19 cellular contexts compared by ENCODE assay signal in genomic region chr1:235430991-235431390, GRCh38.
A peak's percentile ranks its signal among the peaks of the same experiment; 100 is the strongest.
DNase-seq lines count a peak whose midpoint lies in the region; ATAC-seq, FAIRE-seq and TF ChIP-seq lines count a peak whose summit lies in the region.
"Had no signal": no experiment of that assay in that cellular context is flagged by ENCODE, and none has a peak within 500 bp of the region (broad histone marks: within the 10 kb centered on the region; RNA-seq: fewer than 3 reads in every experiment).

No MANE protein-coding gene starts in this region.

- ATAC-seq in HG02610 (IDR thresholded peaks at IDR 0.05; ENCODE audit: unreplicated experiment) (no peak), GM21423 (IDR thresholded peaks at IDR 0.05; ENCODE audit: unreplicated experiment) (no peak), HG03342 (IDR thresholded peaks at IDR 0.05; ENCODE audit: unreplicated experiment) (no peak)
- ATAC-seq: CD8-positive, alpha-beta T cell had no signal

- H4K20me1 ChIP-seq in GM23248 (ENCODE audit: insufficient read depth) (no peaks in the 10 kb centered on the region), astrocyte (ENCODE audit: insufficient read depth, low read length) (peaks cover 4% of the 10 kb centered on the region)

- H3K27ac ChIP-seq in GM23248: no peak overlapping the region
- H3K27ac ChIP-seq in astrocyte (ENCODE audit: low read depth, low read length): peak overlapping the region; percentile 31
- H3K27ac ChIP-seq: HL-60 had no signal

- H3K9ac ChIP-seq in GM23248: no peak overlapping the region
- no peak overlapping the region for H3K9ac ChIP-seq in astrocyte (ENCODE audit: low read length)

- 93 to 95% methylated on average over 6 of the region's 6 CpGs for WGBS in GM23248 (ENCODE audit: low coverage in 1 of 2, low lambda C conversion rate in 2 of 2, missing lambda C conversion rate in 2 of 2), 2 experiments

- FAIRE-seq in astrocyte (lab: Jason Lieb, UNC) (no peak), HTR-8/SVneo (lab: Jason Lieb, UNC) (no peak)
- FAIRE-seq: A204.1 had no signal

- no peak overlapping the region for H3K4me3 Mint-ChIP-seq in astrocyte (ENCODE audit: unreplicated experiment)
- H3K4me3 Mint-ChIP-seq: B cell; CD8-positive, alpha-beta T cell had no signal

- no peaks in the 10 kb centered on the region for H3K9me3 Mint-ChIP-seq in astrocyte (ENCODE audit: unreplicated experiment)
- H3K9me3 Mint-ChIP-seq: CD8-positive, alpha-beta T cell had no signal

- peaks cover 5% of the 10 kb centered on the region for H3K4me1 Mint-ChIP-seq in astrocyte (ENCODE audit: low read depth, unreplicated experiment)

- H3K9me2 ChIP-seq in GM23248 (ENCODE audit: insufficient read depth): no peaks in the 10 kb centered on the region

- H3K4me1 ChIP-seq in GM23248 (ENCODE audit: insufficient read depth) (peaks cover 6% of the 10 kb centered on the region; the same call in 1 of the 2 replicates), astrocyte (ENCODE audit: insufficient read depth, low read length) (no peaks in the 10 kb centered on the region)

- H3K36me3 ChIP-seq in GM23248 (ENCODE audit: low read depth) (peaks cover 10% of the 10 kb centered on the region; the same call in 1 of the 2 replicates), astrocyte (ENCODE audit: insufficient read depth, low read length) (peaks cover 5% of the 10 kb centered on the region)

- peaks cover 9% of the 10 kb centered on the region for H3K36me3 Mint-ChIP-seq in astrocyte (ENCODE audit: low read depth, unreplicated experiment)

- no peak overlapping the region for H3K4me3 ChIP-seq in AG09309 (ENCODE audit: control insufficient read depth, low read depth, low read length)
- no peak overlapping the region for H3K4me3 ChIP-seq in GM23248
- no peak overlapping the region for H3K4me3 ChIP-seq in astrocyte (ENCODE audit: insufficient read depth, low read depth, low read length)
- H3K4me3 ChIP-seq in fibroblast of pulmonary artery (replicated peaks; ENCODE audit: low read depth, low read length): no peak overlapping the region

- no peaks in the 10 kb centered on the region for H3K27me3 ChIP-seq in GM23248 (replicated peaks; ENCODE audit: insufficient read depth)
- no peaks in the 10 kb centered on the region for H3K27me3 ChIP-seq in astrocyte (ENCODE audit: insufficient read depth, low read length)

- in situ Hi-C loops in GM23248 (cut with MboI): no loop called here

- no peak for TF ChIP-seq CTCF in AG09309 (IDR thresholded peaks at IDR 0.05; ENCODE audit: control insufficient read depth, insufficient read depth, low read depth, low read length, missing control alignments)
- no peak for TF ChIP-seq CTCF in astrocyte (IDR thresholded peaks at IDR 0.05; ENCODE audit: insufficient read depth, low read depth, low read length)
- no peak for TF ChIP-seq CTCF in fibroblast of pulmonary artery (IDR thresholded peaks at IDR 0.05; ENCODE audit: low read length, missing control alignments)

- H3K9me3 ChIP-seq in GM23248 (ENCODE audit: low read depth) (no peaks in the 10 kb centered on the region), astrocyte (ENCODE audit: insufficient read depth, low read depth, low read length) (no peaks in the 10 kb centered on the region)

- peaks cover 8% of the 10 kb centered on the region; the same call in 1 of the 2 replicates for H3K79me2 ChIP-seq in GM23248 (ENCODE audit: insufficient read depth)
- no peaks in the 10 kb centered on the region for H3K79me2 ChIP-seq in astrocyte (ENCODE audit: insufficient read depth, low read length)

- H3K4me2 ChIP-seq in GM23248 (ENCODE audit: unreplicated experiment) (no peak overlapping the region), astrocyte (ENCODE audit: low read length) (peak overlapping the region; percentile 41)

- H3F3A ChIP-seq in GM23248 (ENCODE audit: insufficient read depth): no peaks in the 10 kb centered on the region

- DNase-seq in AG09309 (ENCODE audit: low read depth) (peak; percentile 18), GM23248 (peak; percentile 4), astrocyte (ENCODE audit: low read depth) (peak; percentile 79), fibroblast of pulmonary artery (ENCODE audit: low read depth) (peak; percentile 31), HTR-8/SVneo (ENCODE audit: insufficient read length, low spot score) (no peak)
- DNase-seq: CD8-positive, alpha-beta T cell; DND-41; HCEC 1CT; KBM-7; NCI-H1092; NCI-H1694 treated with DMSO at 0.1 percent for 48 hours; NCI-H345; NCI-H774 had no signal

- H2AFZ ChIP-seq in GM23248 (no peak overlapping the region), astrocyte (ENCODE audit: low read depth, low read length) (no peak overlapping the region)

- no peaks in the 10 kb centered on the region for H3K27me3 Mint-ChIP-seq in astrocyte (ENCODE audit: low read depth, unreplicated experiment)
- H3K27me3 Mint-ChIP-seq: B cell had no signal

- H3K27ac Mint-ChIP-seq in astrocyte (ENCODE audit: unreplicated experiment): peak overlapping the region; percentile 7
- H3K27ac Mint-ChIP-seq: B cell; CD8-positive, alpha-beta T cell had no signal
